30 cellular contexts compared by ENCODE assay signal in the genomic region with DNA sequence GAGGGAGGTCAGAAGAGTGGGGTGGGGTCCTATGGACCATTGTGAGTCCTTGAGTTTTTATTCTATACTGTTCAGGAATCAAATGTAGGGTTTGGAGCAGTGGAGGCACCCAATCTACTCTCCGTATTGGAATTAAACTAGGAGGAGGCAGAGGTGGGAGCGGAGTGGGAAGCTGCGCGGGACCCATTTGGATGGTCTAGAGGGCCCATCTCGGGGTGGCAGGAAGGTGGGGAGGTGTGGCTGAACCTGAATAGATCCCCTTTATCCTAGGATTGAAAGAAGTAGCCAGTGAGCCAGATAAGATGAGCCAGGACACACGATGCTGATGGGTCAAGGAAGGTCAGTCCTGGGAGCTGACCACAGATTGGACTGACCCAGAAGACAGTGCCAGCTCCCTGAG.
"Had no signal": no experiment of that assay in that cellular context is flagged by ENCODE, and none has a peak within 500 bp of the region (broad histone marks: within the 10 kb centered on the region; RNA-seq: fewer than 3 reads in every experiment).

No MANE protein-coding gene starts in this region.

- ATAC-seq: activated CD4-positive, alpha-beta T cell treated with anti-CD3 and anti-CD28 coated beads for 36 hours; activated CD4-positive, CD25-positive, alpha-beta regulatory T cell treated with anti-CD3 and anti-CD28 coated beads, Interleukin-2, amount 50 U/mL, for 24 hours; activated CD8-positive, alpha-beta memory T cell treated with anti-CD3 and anti-CD28 coated beads, Interleukin-2, amount 10 ng/mL, durations not matched to agents 7 days and 5 days; activated CD8-positive, alpha-beta T cell treated with anti-CD3 and anti-CD28 coated beads, Interleukin-2, amount 10 ng/mL, durations not matched to agents 7 days and 5 days; activated naive CD8-positive, alpha-beta T cell treated with anti-CD3 and anti-CD28 coated beads, Interleukin-2, amount 50 U/mL, for 24 hours had no signal

- H3K27ac ChIP-seq: ascending aorta, cardiac muscle cell, VCaP had no signal

- DNase-seq: activated B cell treated with CpG ODN at 0.5 μM for 24 hours; activated CD4-positive, alpha-beta memory T cell treated with anti-CD3 and anti-CD28 coated beads, Interleukin-2, amount 10 ng/mL, durations not matched to agents 7 days and 5 days; activated CD4-positive, alpha-beta T cell treated with anti-CD3 and anti-CD28 coated beads for 1 hour; activated CD4-positive, alpha-beta T cell treated with anti-CD3 and anti-CD28 coated beads for 36 hours; activated CD4-positive, alpha-beta T cell treated with anti-CD3 and anti-CD28 coated beads for 48 hours; activated CD4-positive, alpha-beta T cell treated with anti-CD3 and anti-CD28 coated beads, Interleukin-2, amount 10 ng/mL, durations not matched to agents 7 days and 5 days; activated CD4-positive, alpha-beta T cell treated with anti-CD3 and anti-CD28 coated beads, Interleukin-2, amount 50 U/mL, for 48 hours; activated CD8-positive, alpha-beta memory T cell treated with anti-CD3 and anti-CD28 coated beads for 24 hours; activated CD8-positive, alpha-beta memory T cell treated with anti-CD3 and anti-CD28 coated beads, Interleukin-2, amount 10 ng/mL, durations not matched to agents 7 days and 5 days; activated CD8-positive, alpha-beta memory T cell treated with anti-CD3 and anti-CD28 coated beads, Interleukin-2, amount 50 U/mL, for 48 hours; activated CD8-positive, alpha-beta T cell treated with anti-CD3 and anti-CD28 coated beads, Interleukin-2, amount 10 ng/mL, durations not matched to agents 7 days and 5 days; activated gamma-delta T cell; activated naive CD4-positive, alpha-beta T cell treated with anti-CD3 and anti-CD28 coated beads, Interleukin-2, amount 10 ng/mL, durations not matched to agents 7 days and 5 days; activated naive CD4-positive, alpha-beta T cell treated with Interleukin-2 at 50 U/mL for 16 hours; activated naive CD8-positive, alpha-beta T cell treated with anti-CD3 and anti-CD28 coated beads, Interleukin-2, amount 10 ng/mL, durations not matched to agents 7 days and 5 days; activated naive CD8-positive, alpha-beta T cell treated with anti-CD3 and anti-CD28 coated beads, Interleukin-2, amount 50 U/mL, for 24 hours; activated T-cell treated with anti-CD3 and anti-CD28 coated beads, Interleukin-2, amount 50 U/mL, for 24 hours; activated T-cell treated with anti-CD3 and anti-CD28 coated beads, Interleukin-2, amount 50 U/mL, for 48 hours; amygdala; anterior cingulate cortex; caudate nucleus; cerebellar nuclear complex; SW 1271; T-helper 1 cell; T-helper 2 cell; T-helper 9 cell had no signal

- H3K4me3 ChIP-seq: ascending aorta, cardiac muscle cell had no signal

- H3K9me3 ChIP-seq: ascending aorta had no signal

- H3K4me1 ChIP-seq: ascending aorta had no signal

- H3K36me3 ChIP-seq: ascending aorta, cardiac muscle cell had no signal

- H3K27me3 ChIP-seq: ascending aorta, cardiac muscle cell had no signal
